14 cellular contexts compared by ENCODE assay signal in the genomic region with DNA sequence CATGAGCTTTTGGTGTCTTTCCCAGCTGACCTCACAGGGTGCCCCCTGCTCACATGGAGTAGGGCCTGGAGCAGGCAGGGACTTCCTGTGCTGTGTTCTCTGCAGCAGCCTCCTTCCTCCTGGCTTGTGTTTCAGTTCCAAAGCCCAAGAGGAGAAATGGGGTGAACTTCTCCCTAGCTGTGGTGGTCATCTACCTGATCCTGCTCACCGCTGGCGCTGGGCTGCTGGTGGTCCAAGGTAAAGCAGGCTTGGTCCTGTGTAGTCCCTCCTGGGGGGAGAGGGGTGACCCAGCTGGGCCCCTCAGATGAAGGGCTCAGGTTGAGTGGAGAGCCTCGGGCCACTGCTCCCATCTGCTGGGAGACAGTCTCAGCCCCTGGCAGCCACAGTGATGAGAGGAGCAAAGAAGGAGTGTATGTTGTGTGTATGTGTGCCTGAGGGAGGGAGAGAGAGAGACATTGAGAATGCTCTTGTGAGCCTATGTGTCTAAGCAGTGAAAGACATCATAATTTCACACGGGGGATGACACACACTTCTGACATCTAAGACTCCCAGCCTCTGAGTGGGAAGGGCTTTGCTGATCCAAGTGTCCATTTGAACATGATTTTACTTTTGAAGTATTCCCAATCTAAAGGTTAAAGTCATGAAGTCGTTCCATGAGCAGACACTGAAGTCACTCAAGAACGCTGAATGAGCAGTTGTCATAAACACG. TPM values are rescaled to one million over a fixed set of nuclear protein-coding genes. Genes with fewer than 3 reads are reported as not detected.
"Had no signal": no experiment of that assay in that cellular context is flagged by ENCODE, and none has a peak within 500 bp of the region (broad histone marks: within the 10 kb centered on the region; RNA-seq: fewer than 3 reads in every experiment).

No MANE protein-coding gene starts in this region.

- H3K9me3 Mint-ChIP-seq: activated T-cell treated with anti-CD3 and anti-CD28 coated beads, Interleukin-2, amount 50 U/mL, for 72 hours; memory B cell; natural killer cell treated with Interleukin-12 subunit alpha and Interleukin-12 subunit beta and Interleukin-15 and Interleukin-18, amount 100 ng/mL, for 72 hours; stimulated activated naive CD8-positive, alpha-beta T cell treated with anti-CD3 and anti-CD28 coated beads, Interleukin-15, Interleukin-2, amounts not matched to agents 100 ng/mL and 50 ng/mL, for 24 hours had no signal

- H3K27me3 ChIP-seq: ascending aorta, testis, uterus had no signal

- H3K9me3 ChIP-seq: ascending aorta, testis, uterus had no signal

- H3K36me3 ChIP-seq: ascending aorta, uterus had no signal

- DNase-seq: activated CD4-positive, alpha-beta T cell treated with anti-CD3 and anti-CD28 coated beads, Interleukin-2, amount 50 U/mL, for 48 hours; activated CD8-positive, alpha-beta memory T cell treated with anti-CD3 and anti-CD28 coated beads, Interleukin-2, amount 50 U/mL, for 4 hours; activated T-cell treated with anti-CD3 and anti-CD28 coated beads, Interleukin-2, amount 50 U/mL, for 72 hours; hippocampal formation; stimulated activated CD4-positive, alpha-beta T cell treated with anti-CD3 and anti-CD28 coated beads, Interleukin-4, amount 100 ng/mL, for 1 hour; T-helper 17 cell; testis; uterus had no signal

- H3K27ac ChIP-seq: ascending aorta, testis, uterus had no signal

- H3K4me3 ChIP-seq: ascending aorta, testis, uterus had no signal

- H3K27ac Mint-ChIP-seq: activated T-cell treated with anti-CD3 and anti-CD28 coated beads, Interleukin-2, amount 50 U/mL, for 72 hours; memory B cell; natural killer cell treated with Interleukin-12 subunit alpha and Interleukin-12 subunit beta and Interleukin-15 and Interleukin-18, amount 100 ng/mL, for 72 hours; stimulated activated naive CD8-positive, alpha-beta T cell treated with anti-CD3 and anti-CD28 coated beads, Interleukin-15, Interleukin-2, amounts not matched to agents 100 ng/mL and 50 ng/mL, for 24 hours; T-helper 17 cell had no signal

- H3K4me1 Mint-ChIP-seq: memory B cell had no signal

- H3K4me1 ChIP-seq: ascending aorta, testis, uterus had no signal

- H3K4me3 Mint-ChIP-seq: activated T-cell treated with anti-CD3 and anti-CD28 coated beads, Interleukin-2, amount 50 U/mL, for 72 hours; memory B cell; natural killer cell treated with Interleukin-12 subunit alpha and Interleukin-12 subunit beta and Interleukin-15 and Interleukin-18, amount 100 ng/mL, for 72 hours; stimulated activated naive CD8-positive, alpha-beta T cell treated with anti-CD3 and anti-CD28 coated beads, Interleukin-15, Interleukin-2, amounts not matched to agents 100 ng/mL and 50 ng/mL, for 24 hours; T-helper 17 cell had no signal

- H3K36me3 Mint-ChIP-seq: memory B cell; natural killer cell treated with Interleukin-12 subunit alpha and Interleukin-12 subunit beta and Interleukin-15 and Interleukin-18, amount 100 ng/mL, for 72 hours had no signal

RNA-seq across cellular contexts. Expression of gene MARCO, which starts 27.2 kb away (rescaled TPM):
- total RNA-seq: activated T-cell treated with anti-CD3 and anti-CD28 coated beads, Interleukin-2, amount 50 U/mL, for 72 hours; natural killer cell treated with Interleukin-12 subunit alpha and Interleukin-12 subunit beta and Interleukin-15 and Interleukin-18, amount 100 ng/mL, for 72 hours; osteoblast; renal cortical epithelial cell; T-helper 17 cell had no signal
